ENCODE assay signal across 15 cellular contexts in the genomic region with DNA sequence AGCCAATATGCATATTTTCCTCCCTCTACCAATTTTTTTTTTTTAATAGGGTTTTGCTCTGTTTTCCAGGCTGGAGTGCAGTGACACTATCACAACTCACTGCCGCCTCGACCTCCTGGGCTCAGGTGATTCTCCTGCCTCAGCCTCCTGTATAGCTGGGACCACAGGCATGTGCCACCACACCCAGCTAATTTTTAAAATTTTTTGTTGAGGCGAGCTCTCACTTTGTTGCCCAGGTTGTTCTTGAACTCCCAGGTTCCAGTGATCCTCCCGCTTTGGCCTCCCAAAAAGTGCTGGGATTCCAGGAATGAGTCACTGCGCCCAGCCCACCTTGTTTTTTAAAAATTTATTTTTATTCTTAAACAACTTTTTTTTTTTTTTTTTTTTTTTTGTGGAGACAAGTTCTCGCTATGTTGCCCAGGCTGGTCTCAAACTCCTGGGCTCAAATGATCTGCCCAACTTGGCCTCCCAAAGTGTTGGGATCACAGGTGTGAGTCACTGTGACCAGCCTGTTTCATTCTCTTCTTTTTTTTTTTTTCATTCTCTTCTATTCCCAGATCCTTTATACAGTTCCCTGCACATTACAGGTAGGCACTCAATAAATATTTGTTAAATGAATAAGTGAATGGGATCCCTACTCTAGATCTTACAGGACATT. TPM values are rescaled to one million over a fixed set of nuclear protein-coding genes. Genes with fewer than 3 reads are reported as not detected.
DNase-seq lines count a peak whose midpoint lies in the region; ATAC-seq and TF ChIP-seq lines count a peak whose summit lies in the region.
"Had no signal": no experiment of that assay in that cellular context is flagged by ENCODE, and none has a peak within 500 bp of the region (broad histone marks: within the 10 kb centered on the region; RNA-seq: fewer than 3 reads in every experiment).

No MANE protein-coding gene starts in this region.

- H3K27me3 ChIP-seq in heart right ventricle (no peaks in the 10 kb centered on the region), OCI-LY3 (ENCODE audit: low read depth, low read length) (no peaks in the 10 kb centered on the region)
- no peaks in the 10 kb centered on the region for H3K27me3 ChIP-seq in effector memory CD4-positive, alpha-beta T cell (replicated peaks; ENCODE audit: control insufficient read depth, insufficient read depth, low read length, poor library complexity, severe bottlenecking)
- H3K27me3 ChIP-seq: Peyer's patch had no signal

- H3K4me1 Mint-ChIP-seq in stimulated activated effector memory CD8-positive, alpha-beta T cell treated with anti-CD3 and anti-CD28 coated beads, Interleukin-12 subunit alpha, Interleukin-12 subunit beta, amount 100 ng/mL, for 72 hours, result peaks cover 10% of the 10 kb centered on the region

- H3K9me3 ChIP-seq in heart right ventricle, result peaks cover 0 to 8% (median 0%) of the 10 kb centered on the region in 11 donors
- no peaks in the 10 kb centered on the region; the same call in 1 of the 2 replicates for H3K9me3 ChIP-seq in OCI-LY3 (ENCODE audit: insufficient read depth, low read length)
- no peaks in the 10 kb centered on the region for H3K9me3 ChIP-seq in effector memory CD4-positive, alpha-beta T cell (ENCODE audit: control insufficient read depth, low read length)
- H3K9me3 ChIP-seq: Peyer's patch had no signal

- no peak overlapping the region for H3K9ac ChIP-seq in OCI-LY3 (ENCODE audit: low read length)

- in situ Hi-C loops in ACHN (cut with HindIII; ENCODE audit: low pct_ligation_motif_present, low pct_unique_long_range_greater_than_20kb, low sequenced_read_pairs), result no loop called here

- H3K36me3 Mint-ChIP-seq in stimulated activated effector memory CD8-positive, alpha-beta T cell treated with anti-CD3 and anti-CD28 coated beads, Interleukin-12 subunit alpha, Interleukin-12 subunit beta, amount 100 ng/mL, for 72 hours, result peaks cover 6% of the 10 kb centered on the region

- intact Hi-C loops in heart right ventricle (cut with DNase I) (no loop called here), left cardiac atrium (cut with DNase I) (no loop called here)

- peak overlapping the region in 6 of 10 donors; percentile 28 to 83 (median 63) for H3K27ac ChIP-seq in heart right ventricle
- no peak overlapping the region for H3K27ac ChIP-seq in OCI-LY3 (ENCODE audit: low read length)
- H3K27ac ChIP-seq in effector memory CD4-positive, alpha-beta T cell (ENCODE audit: insufficient read depth, low read length, poor library complexity, severe bottlenecking), result no peak overlapping the region
- H3K27ac ChIP-seq: Peyer's patch had no signal

- DNase-seq in heart right ventricle (no peak), left cardiac atrium (no peak), NCI-H748 treated with DMSO at 0.1 percent for 48 hours (lab: John Stamatoyannopoulos, UW) (no peak), ACHN (no peak)
- DNase-seq in effector memory CD4-positive, alpha-beta T cell, result no peak
- DNase-seq in stimulated activated effector memory CD8-positive, alpha-beta T cell treated with anti-CD3 and anti-CD28 coated beads, Interleukin-12 subunit alpha, Interleukin-12 subunit beta, amount 100 ng/mL, for 72 hours (ENCODE audit: low spot score in 2 of 2), result no peak
- no peak for DNase-seq in stimulated activated CD8-positive, alpha-beta memory T cell treated with anti-CD3 and anti-CD28 coated beads, Interleukin-4, amount 100 ng/mL, for 48 hours
- DNase-seq: DND-41, NCI-H1092 treated with DMSO at 0.1 percent for 48 hours, NCI-H187 treated with DMSO at 0.1 percent for 48 hours, NCI-H446, Peyer's patch, SHP77 treated with DMSO at 0.1 percent for 48 hours had no signal

- H3K9me3 Mint-ChIP-seq in stimulated activated effector memory CD8-positive, alpha-beta T cell treated with anti-CD3 and anti-CD28 coated beads, Interleukin-12 subunit alpha, Interleukin-12 subunit beta, amount 100 ng/mL, for 72 hours, result peaks cover 8% of the 10 kb centered on the region

- no peaks in the 10 kb centered on the region for H3K36me3 ChIP-seq in heart right ventricle
- H3K36me3 ChIP-seq in OCI-LY3 (replicated peaks; ENCODE audit: low read depth, low read length), result no peaks in the 10 kb centered on the region
- no peaks in the 10 kb centered on the region for H3K36me3 ChIP-seq in effector memory CD4-positive, alpha-beta T cell (ENCODE audit: control insufficient read depth, insufficient read depth, low read length)
- H3K36me3 ChIP-seq: Peyer's patch had no signal

- no peak overlapping the region for H3K4me2 ChIP-seq in OCI-LY3 (ENCODE audit: low read length)

- TF ChIP-seq CTCF in heart right ventricle (IDR thresholded peaks at IDR 0.05) (no peak), OCI-LY3 (IDR thresholded peaks at IDR 0.05; ENCODE audit: low read depth, low read length) (no peak)

- peak overlapping the region; percentile 12 for H3K27ac Mint-ChIP-seq in stimulated activated effector memory CD8-positive, alpha-beta T cell treated with anti-CD3 and anti-CD28 coated beads, Interleukin-12 subunit alpha, Interleukin-12 subunit beta, amount 100 ng/mL, for 72 hours
- H3K27ac Mint-ChIP-seq: B cell had no signal

- WGBS in heart right ventricle, 2 donors, result 96 to 97% methylated on average over 6 of the region's 6 CpGs

- peak overlapping the region; percentile 10 for H3K4me3 Mint-ChIP-seq in stimulated activated effector memory CD8-positive, alpha-beta T cell treated with anti-CD3 and anti-CD28 coated beads, Interleukin-12 subunit alpha, Interleukin-12 subunit beta, amount 100 ng/mL, for 72 hours
- H3K4me3 Mint-ChIP-seq: B cell had no signal

- H2AFZ ChIP-seq in OCI-LY3 (ENCODE audit: low read depth, low read length), result peak overlapping the region; percentile 74

- no peaks in the 10 kb centered on the region for H3K79me2 ChIP-seq in OCI-LY3 (ENCODE audit: low read length)

- ATAC-seq in heart right ventricle (no peak), left cardiac atrium (no peak)
- ATAC-seq in stimulated activated effector memory CD8-positive, alpha-beta T cell treated with anti-CD3 and anti-CD28 coated beads, Interleukin-12 subunit alpha, Interleukin-12 subunit beta, amount 100 ng/mL, for 72 hours, result no peak

- peaks cover 0 to 19% (median 0%) of the 10 kb centered on the region in 9 donors for H3K4me1 ChIP-seq in heart right ventricle
- H3K4me1 ChIP-seq in OCI-LY3 (ENCODE audit: low read length), result no peaks in the 10 kb centered on the region
- H3K4me1 ChIP-seq in effector memory CD4-positive, alpha-beta T cell (ENCODE audit: control insufficient read depth, insufficient read depth, low read length, poor library complexity, severe bottlenecking), result no peaks in the 10 kb centered on the region
- H3K4me1 ChIP-seq: Peyer's patch had no signal

- no peaks in the 10 kb centered on the region for H4K20me1 ChIP-seq in OCI-LY3 (ENCODE audit: insufficient read depth, low read length)

- H3K4me3 ChIP-seq in heart right ventricle (peak overlapping the region in 2 of 10 donors; percentile 10 to 13), OCI-LY3 (ENCODE audit: low read length) (no peak overlapping the region)
- peak overlapping the region; percentile 7 for H3K4me3 ChIP-seq in effector memory CD4-positive, alpha-beta T cell (ENCODE audit: insufficient read depth, low read depth, low read length, poor library complexity, severe bottlenecking)
- H3K4me3 ChIP-seq: Peyer's patch had no signal

RNA-seq across cellular contexts. Expression of a gene that starts 40.5 kb away (rescaled TPM):
- total RNA-seq in heart right ventricle, result 10 to 100 TPM; 26.2 to 45.7 (median 29.8) TPM
- polyA plus RNA-seq in heart right ventricle, result 10 to 100 TPM in 1 of 2 donors, 1 to 10 TPM in 1; 8.1 to 12.1 TPM
- 10 to 100 TPM; 29.0 to 32.2 TPM for total RNA-seq in left cardiac atrium

Comparison
In these comparisons a context has a peak if more than half of its experiments do, and no peak if none do; other contexts are left out.
1. H3K27ac ChIP-seq: peak in heart right ventricle (6 of 10); none in OCI-LY3 (single experiment) and effector memory CD4-positive, alpha-beta T cell (single experiment).